12 cellular contexts compared by ENCODE assay signal in genomic region chr7:45114257-45114656, GRCh38. TPM values are rescaled to one million over a fixed set of nuclear protein-coding genes. Genes with fewer than 3 reads are reported as not detected.
DNase-seq lines count a peak whose midpoint lies in the region; ATAC-seq, FAIRE-seq and TF ChIP-seq lines count a peak whose summit lies in the region.
"Not testable (repeated sequence)": the region's sequence is repeated elsewhere in the genome, so short reads cannot be mapped to it uniquely, and the experiment has no call there.
"Had no signal": no experiment of that assay in that cellular context is flagged by ENCODE, and none has a peak within 500 bp of the region (broad histone marks: within the 10 kb centered on the region; RNA-seq: fewer than 3 reads in every experiment).

No MANE protein-coding gene starts in this region.

- H4K20me1 ChIP-seq in K562 (replicated peaks; ENCODE audit: control insufficient read depth, insufficient read depth, low read length); neural progenitor cell (ENCODE audit: low read depth): not testable (repeated sequence)

- TF ChIP-seq CTCF in HEK293 (tag by site-specific recombination; IDR thresholded peaks at IDR 0.05); K562 (IDR thresholded peaks at IDR 0.05 in 2 of 3, conservative IDR thresholded peaks at IDR 0.05 in 1 of 3; ENCODE audit: insufficient read depth in 2 of 3, low read depth in 1 of 3, low read length in 3 of 3); nephron (IDR thresholded peaks at IDR 0.05; ENCODE audit: unreplicated experiment in 3 of 3); neural progenitor cell (IDR thresholded peaks at IDR 0.05): not testable (repeated sequence)

- not testable (repeated sequence) for H3K9me3 Mint-ChIP-seq in immature natural killer cell, nephron, neural progenitor cell

- H3K9me3 ChIP-seq in HEK293 (ENCODE audit: control insufficient read depth, insufficient read depth, low read depth, low read length); T-helper 17 cell (ENCODE audit: control insufficient read depth, low read length, poor library complexity, severe bottlenecking); K562 (replicated peaks; ENCODE audit: control insufficient read depth, insufficient read depth, low read depth, low read length); neural progenitor cell (ENCODE audit: low read depth): not testable (repeated sequence)

- not testable (repeated sequence) for H3K36me3 ChIP-seq in HEK293 (ENCODE audit: control insufficient read depth in 2 of 2, insufficient read depth in 1 of 2, low read length in 2 of 2); K562 (ENCODE audit: control insufficient read depth, insufficient read depth, low read length); neural progenitor cell

- DNase-seq in T-helper 17 cell; K562 (ENCODE audit: extremely low read depth in 1 of 4, low spot score in 3 of 4); immature natural killer cell; neural progenitor cell (ENCODE audit: low spot score): not testable (repeated sequence)

- H3K4me3 ChIP-seq in HEK293 (ENCODE audit: low read depth, low read length); K562; neural progenitor cell: not testable (repeated sequence)

- not testable (repeated sequence) for H3K4me3 Mint-ChIP-seq in T-helper 17 cell
- peak overlapping the region in 1 of 5 donors; percentile 18 for H3K4me3 Mint-ChIP-seq in immature natural killer cell
- peak overlapping the region; percentile 65 to 71 (median 67) for H3K4me3 Mint-ChIP-seq in nephron
- peak overlapping the region; percentile 33 for H3K4me3 Mint-ChIP-seq in neural progenitor cell

- not testable (repeated sequence) for H3K9me1 ChIP-seq in K562 (ENCODE audit: control insufficient read depth, insufficient read depth, low read length)

- POLR2A ChIA-PET in HEK293 (lab: Yijun Ruan, JAX) = not testable (repeated sequence)
- POLR2A ChIA-PET in K562 (lab: Yijun Ruan, JAX) = interaction anchor here (1.3 to 1.6 kb wide), 3 partner anchors 11 to 131 kb away, joined by 4 to 6 read pairs (median 4); no protein-coding TSS in a partner anchor

- in situ Hi-C loops in K562 (cut with MboI) = not testable (repeated sequence)

- not testable (repeated sequence) for H3K4me1 ChIP-seq in HEK293 (ENCODE audit: control insufficient read depth, insufficient read depth, low read length); neural progenitor cell
- H3K4me1 ChIP-seq in K562 (replicated peaks in 1 of 2; ENCODE audit: control insufficient read depth in 2 of 2, insufficient read depth in 2 of 2, low read length in 2 of 2) = peaks cover 9 to 11% of the 10 kb centered on the region in 2 experiments; a peak in 4 of 5 replicates

- not testable (repeated sequence) for H3K27me3 Mint-ChIP-seq in T-helper 17 cell; nephron (ENCODE audit: low read depth); neural progenitor cell (ENCODE audit: insufficient read depth, low read depth)
- peaks cover 8 to 25% (median 19%) of the 10 kb centered on the region in 3 donors for H3K27me3 Mint-ChIP-seq in immature natural killer cell (ENCODE audit: low read depth in 3 of 3)

- peak overlapping the region; percentile 60 for H3K27ac Mint-ChIP-seq in T-helper 17 cell
- H3K27ac Mint-ChIP-seq in immature natural killer cell = peak overlapping the region in 4 of 6 donors; percentile 4 to 88 (median 44)
- peak overlapping the region in 2 of 3 experiments; percentile 58 to 75 for H3K27ac Mint-ChIP-seq in nephron
- H3K27ac Mint-ChIP-seq in neural progenitor cell = not testable (repeated sequence)

- not testable (repeated sequence) for TF ChIP-seq EP300 in K562 (IDR thresholded peaks at IDR 0.05; ENCODE audit: low read length)

- H3K27ac ChIP-seq in HEK293 (ENCODE audit: extremely low read depth, low read depth, low read length); K562 (ENCODE audit: extremely low read depth, low read depth, low read length); neural progenitor cell: not testable (repeated sequence)

- not testable (repeated sequence) for H3K36me3 Mint-ChIP-seq in T-helper 17 cell (ENCODE audit: low read depth); immature natural killer cell; nephron (ENCODE audit: low read depth); neural progenitor cell

- not testable (repeated sequence) for H3K9ac ChIP-seq in K562 (ENCODE audit: insufficient read depth in 1 of 2, low read depth in 2 of 2, low read length in 2 of 2); neural progenitor cell

- H3F3A ChIP-seq in neural progenitor cell (ENCODE audit: low read depth) = peaks cover 10% of the 10 kb centered on the region

- not testable (repeated sequence) for H2AFZ ChIP-seq in K562 (ENCODE audit: low read depth, low read length); neural progenitor cell (replicated peaks)

- not testable (repeated sequence) for FAIRE-seq in K562 (lab: Jason Lieb, UNC)

- H3K27me3 ChIP-seq in K562 (ENCODE audit: control insufficient read depth in 2 of 2, insufficient read depth in 2 of 2, low read length in 2 of 2) = not testable (repeated sequence)
- H3K27me3 ChIP-seq in neural progenitor cell = peaks cover 44% of the 10 kb centered on the region

- WGBS in K562 (ENCODE audit: insufficient coverage, low coverage, missing lambda C conversion rate) = 63% methylated on average over 1 of the region's 1 CpG

- not testable (repeated sequence) for TF ChIP-seq RAD21 in K562 (CRISPR knock-in tag; conservative IDR thresholded peaks at IDR 0.05 in 1 of 2, IDR thresholded peaks at IDR 0.05 in 1 of 2)

- intact Hi-C loops in K562 (cut with micrococcal nuclease) = loop anchor here (5.0 kb wide), 1 partner anchor 127 kb away; no protein-coding TSS in a partner anchor

- not testable (repeated sequence) for TF ChIP-seq POLR2A in K562 (conservative IDR thresholded peaks at IDR 0.05)

- not testable (repeated sequence) for BruUV-seq in K562 (replicated peaks; lab: Mats Ljungman, UMichigan)

- CTCF ChIA-PET in HEK293 (lab: Yijun Ruan, JAX) (interaction anchor here (0.8 to 1.2 kb wide), 2 partner anchors 21 to 141 kb away, joined by 3 to 4 read pairs; no protein-coding TSS in a partner anchor), K562 (lab: Yijun Ruan, JAX; ENCODE audit: low intra/inter-chr PET ratio) (interaction anchor here (0.6 kb wide), 1 partner anchor 213 kb away, joined by 3 read pairs; no protein-coding TSS in a partner anchor)

- H3K79me2 ChIP-seq in K562 (ENCODE audit: control insufficient read depth, insufficient read depth, low read length) (peaks cover 30% of the 10 kb centered on the region), neural progenitor cell (ENCODE audit: low read depth) (peaks cover 27% of the 10 kb centered on the region)

- H3K4me2 ChIP-seq in K562 (ENCODE audit: insufficient read depth, low read length); neural progenitor cell: not testable (repeated sequence)

- not testable (repeated sequence) for ATAC-seq in T-helper 17 cell, K562

- peaks cover 28% of the 10 kb centered on the region for H3K4me1 Mint-ChIP-seq in T-helper 17 cell
- H3K4me1 Mint-ChIP-seq in immature natural killer cell = peaks cover 31 to 36% of the 10 kb centered on the region in 2 donors
- H3K4me1 Mint-ChIP-seq in nephron = peaks cover 24% of the 10 kb centered on the region
- peaks cover 18% of the 10 kb centered on the region for H3K4me1 Mint-ChIP-seq in neural progenitor cell

RNA-seq across cellular contexts. Expression of gene TBRG4, which starts 2.8 kb away (rescaled TPM):
- 10 to 100 TPM; 63.6 to 85.1 TPM for total RNA-seq in T-helper 17 cell
- total RNA-seq in K562 (2011; cell fraction: chromatin; rRNA removed; ENCODE audit: low replicate concordance) = 345 and 988 TPM in 2 replicates
- total RNA-seq in K562 (2011; cell fraction: nucleolus; rRNA removed) = 627 and 629 TPM in 2 replicates
- total RNA-seq in K562 (2011; cell fraction: nucleoplasm; rRNA removed) = 447 and 454 TPM in 2 replicates
- total RNA-seq in K562 (2014; rRNA removed) = 248 and 298 TPM in 2 replicates
- 111 and 141 TPM in 2 replicates for total RNA-seq in K562 (2014; rRNA removed; fragmentation: Illumina TruSeq; extraction: Trizol)
- 140 and 152 TPM in 2 replicates for total RNA-seq in K562 (2015; rRNA removed; fragmentation: Illumina TruSeq; extraction: Trizol)
- 258 and 287 TPM in 2 replicates for total RNA-seq in K562 (2021)
- 278 and 317 TPM in 2 replicates for polyA plus RNA-seq in K562 (2011; rRNA removed)
- 213 and 315 TPM in 2 replicates for polyA plus RNA-seq in K562 (2011; cell fraction: cytosol; rRNA removed)
- 714 and 782 TPM in 2 replicates for polyA plus RNA-seq in K562 (2011; cell fraction: nucleus; rRNA removed)
- 183 and 269 TPM in 2 replicates for polyA plus RNA-seq in K562 (2012)
- 295 and 322 TPM in 2 replicates for polyA plus RNA-seq in K562 (2014; fragmentation: Illumina TruSeq; extraction: Trizol)
- polyA plus RNA-seq in K562 (2014; fragmentation: Nextera tagmentation; extraction: Ambion mirVana) = 10 to 100 TPM; 11.2 to 34.9 TPM
- 216 and 223 TPM in 2 replicates for polyA plus RNA-seq in K562 (2014; rRNA removed)
- 276 and 311 TPM in 2 replicates for polyA minus RNA-seq in K562 (2011; rRNA and poly(A)+ RNA removed)
- polyA minus RNA-seq in K562 (2011; cell fraction: cytosol; rRNA and poly(A)+ RNA removed) = 198 and 207 TPM in 2 replicates
- polyA minus RNA-seq in K562 (2011; cell fraction: nucleus; rRNA and poly(A)+ RNA removed) = 413 and 539 TPM in 2 replicates
- 10 to 100 TPM; 39.5 to 56.9 (median 52.2) TPM for polyA plus RNA-seq in immature natural killer cell
- 32.2 and 63.7 TPM in 2 replicates for total RNA-seq in neural progenitor cell (ENCODE audit: low replicate concordance)

RNA-seq across cellular contexts. Expression of gene NACAD, which starts 25.5 kb away (rescaled TPM):
- total RNA-seq in T-helper 17 cell = under 1 TPM; 0.15 to 0.47 TPM
- total RNA-seq in K562 (2011; cell fraction: chromatin; rRNA removed; ENCODE audit: low replicate concordance) = 0.11 and 0.79 TPM in 2 replicates
- total RNA-seq in K562 (2011; cell fraction: nucleolus; rRNA removed) = under 0.01 TPM in 1 of 2 replicates, not detected in the other
- total RNA-seq in K562 (2011; cell fraction: nucleoplasm; rRNA removed) = 0.08 TPM in 1 of 2 replicates, not detected in the other
- under 0.01 TPM in 1 of 2 replicates, not detected in the other for total RNA-seq in K562 (2014; rRNA removed)
- total RNA-seq in K562 (2014; rRNA removed; fragmentation: Illumina TruSeq; extraction: Trizol) = not detected in 2 replicates
- not detected in 2 replicates for total RNA-seq in K562 (2015; rRNA removed; fragmentation: Illumina TruSeq; extraction: Trizol)
- total RNA-seq in K562 (2021) = 0.02 and 0.04 TPM in 2 replicates
- 0.01 and 0.03 TPM in 2 replicates for polyA plus RNA-seq in K562 (2011; rRNA removed)
- polyA plus RNA-seq in K562 (2011; cell fraction: cytosol; rRNA removed) = 0.01 and 0.03 TPM in 2 replicates
- polyA plus RNA-seq in K562 (2011; cell fraction: nucleus; rRNA removed) = 0.06 and 0.16 TPM in 2 replicates
- polyA plus RNA-seq in K562 (2012) = 0.03 and 0.04 TPM in 2 replicates
- 0.01 and 0.03 TPM in 2 replicates for polyA plus RNA-seq in K562 (2014; fragmentation: Illumina TruSeq; extraction: Trizol)
- not detected for polyA plus RNA-seq in K562 (2014; fragmentation: Nextera tagmentation; extraction: Ambion mirVana)
- polyA plus RNA-seq in K562 (2014; rRNA removed) = 0.04 TPM in 1 of 2 replicates, not detected in the other
- not detected in 2 replicates for polyA minus RNA-seq in K562 (2011; rRNA and poly(A)+ RNA removed)
- not detected in 2 replicates for polyA minus RNA-seq in K562 (2011; cell fraction: cytosol; rRNA and poly(A)+ RNA removed)
- polyA minus RNA-seq in K562 (2011; cell fraction: nucleus; rRNA and poly(A)+ RNA removed) = 0.11 and 0.13 TPM in 2 replicates
- polyA plus RNA-seq in immature natural killer cell = under 1 TPM in 2 of 3 donors, not detected in 1; 0.26 to 0.65 TPM
- 0.39 and 1.5 TPM in 2 replicates for total RNA-seq in neural progenitor cell (ENCODE audit: low replicate concordance)
- total RNA-seq: GM12878 had no signal
- polyA plus RNA-seq: GM12878 had no signal

RNA-seq across cellular contexts. Expression of gene RAMP3, which starts 43.3 kb away (rescaled TPM):
- under 1 TPM; 0.65 to 0.76 TPM for total RNA-seq in T-helper 17 cell
- total RNA-seq in K562 (2011; cell fraction: chromatin; rRNA removed; ENCODE audit: low replicate concordance) = not detected in 2 replicates
- not detected in 2 replicates for total RNA-seq in K562 (2011; cell fraction: nucleolus; rRNA removed)
- total RNA-seq in K562 (2011; cell fraction: nucleoplasm; rRNA removed) = not detected in 2 replicates
- total RNA-seq in K562 (2014; rRNA removed) = not detected in 2 replicates
- total RNA-seq in K562 (2014; rRNA removed; fragmentation: Illumina TruSeq; extraction: Trizol) = not detected in 2 replicates
- not detected in 2 replicates for total RNA-seq in K562 (2015; rRNA removed; fragmentation: Illumina TruSeq; extraction: Trizol)
- total RNA-seq in K562 (2021) = not detected in 2 replicates
- polyA plus RNA-seq in K562 (2011; rRNA removed) = not detected in 2 replicates
- not detected in 2 replicates for polyA plus RNA-seq in K562 (2011; cell fraction: cytosol; rRNA removed)
- polyA plus RNA-seq in K562 (2011; cell fraction: nucleus; rRNA removed) = not detected in 2 replicates
- not detected in 2 replicates for polyA plus RNA-seq in K562 (2012)
- polyA plus RNA-seq in K562 (2014; fragmentation: Illumina TruSeq; extraction: Trizol) = not detected in 2 replicates
- polyA plus RNA-seq in K562 (2014; fragmentation: Nextera tagmentation; extraction: Ambion mirVana) = not detected
- not detected in 2 replicates for polyA plus RNA-seq in K562 (2014; rRNA removed)
- not detected in 2 replicates for polyA minus RNA-seq in K562 (2011; rRNA and poly(A)+ RNA removed)
- not detected in 2 replicates for polyA minus RNA-seq in K562 (2011; cell fraction: cytosol; rRNA and poly(A)+ RNA removed)
- polyA minus RNA-seq in K562 (2011; cell fraction: nucleus; rRNA and poly(A)+ RNA removed) = not detected in 2 replicates
- polyA plus RNA-seq in immature natural killer cell = not detected
- total RNA-seq in neural progenitor cell (ENCODE audit: low replicate concordance) = not detected in 2 replicates
- total RNA-seq: A172; A673; CD8-positive, alpha-beta memory T cell; GM12878; GM23248 had no signal
- polyA plus RNA-seq: BJ; CD8-positive, alpha-beta memory T cell; GM12878; GM23248 had no signal
